ENCODE assay signal across 2 cellular contexts in the genomic region with DNA sequence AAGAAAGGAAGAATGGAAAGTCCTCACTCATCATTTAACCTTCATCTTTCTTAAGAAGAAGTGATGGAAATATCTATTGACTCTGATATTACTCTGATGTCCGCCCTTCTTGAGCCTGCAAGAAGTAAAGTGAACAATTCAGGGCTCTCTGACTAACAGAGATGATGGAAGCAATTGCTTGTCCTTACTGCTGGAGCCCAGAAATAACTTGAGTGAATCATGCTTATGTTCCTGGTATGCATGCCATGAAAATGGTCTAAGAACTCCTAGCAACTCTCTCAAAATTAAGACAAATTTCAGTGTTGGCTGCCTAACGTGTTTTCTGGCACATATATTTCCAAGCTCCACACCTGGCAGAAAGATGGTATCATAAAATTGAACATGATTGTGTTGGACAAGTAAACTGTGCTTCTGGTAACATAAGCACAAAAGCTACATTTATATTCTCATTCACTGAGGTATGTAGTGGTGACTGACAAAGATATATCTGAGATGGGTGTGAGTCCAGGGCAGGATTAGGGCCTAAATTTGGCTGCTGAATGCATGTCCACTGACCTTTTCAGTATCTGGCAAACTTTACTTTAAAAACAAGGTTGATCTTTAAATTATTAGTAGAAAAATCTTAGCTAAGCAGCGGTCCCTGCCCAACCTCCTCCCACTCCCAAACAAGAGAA.
TF ChIP-seq lines count a peak whose summit lies in the region.

No MANE protein-coding gene starts in this region.

TF ChIP-seq in IMR-90, 13 proteins besides CTCF, POLR2A, EP300 and RAD21:
- TF ChIP-seq NFE2L2 (IDR thresholded peaks at IDR 0.05; ENCODE audit: low read depth, low read length) (no peak), CEBPB (IDR thresholded peaks at IDR 0.05; ENCODE audit: low read depth, low read length) (no peak), MAFK (IDR thresholded peaks at IDR 0.05; ENCODE audit: low read depth, low read length) (no peak), CHD1 (IDR thresholded peaks at IDR 0.05; ENCODE audit: low read depth, low read length) (no peak)

TF ChIP-seq in WTC11, 78 proteins besides CTCF, POLR2A, EP300 and RAD21:
- TF ChIP-seq NFYB (CRISPR knock-in tag; conservative IDR thresholded peaks at IDR 0.05; ENCODE audit: low read depth), result no peak
- TF ChIP-seq, protein P1, sequence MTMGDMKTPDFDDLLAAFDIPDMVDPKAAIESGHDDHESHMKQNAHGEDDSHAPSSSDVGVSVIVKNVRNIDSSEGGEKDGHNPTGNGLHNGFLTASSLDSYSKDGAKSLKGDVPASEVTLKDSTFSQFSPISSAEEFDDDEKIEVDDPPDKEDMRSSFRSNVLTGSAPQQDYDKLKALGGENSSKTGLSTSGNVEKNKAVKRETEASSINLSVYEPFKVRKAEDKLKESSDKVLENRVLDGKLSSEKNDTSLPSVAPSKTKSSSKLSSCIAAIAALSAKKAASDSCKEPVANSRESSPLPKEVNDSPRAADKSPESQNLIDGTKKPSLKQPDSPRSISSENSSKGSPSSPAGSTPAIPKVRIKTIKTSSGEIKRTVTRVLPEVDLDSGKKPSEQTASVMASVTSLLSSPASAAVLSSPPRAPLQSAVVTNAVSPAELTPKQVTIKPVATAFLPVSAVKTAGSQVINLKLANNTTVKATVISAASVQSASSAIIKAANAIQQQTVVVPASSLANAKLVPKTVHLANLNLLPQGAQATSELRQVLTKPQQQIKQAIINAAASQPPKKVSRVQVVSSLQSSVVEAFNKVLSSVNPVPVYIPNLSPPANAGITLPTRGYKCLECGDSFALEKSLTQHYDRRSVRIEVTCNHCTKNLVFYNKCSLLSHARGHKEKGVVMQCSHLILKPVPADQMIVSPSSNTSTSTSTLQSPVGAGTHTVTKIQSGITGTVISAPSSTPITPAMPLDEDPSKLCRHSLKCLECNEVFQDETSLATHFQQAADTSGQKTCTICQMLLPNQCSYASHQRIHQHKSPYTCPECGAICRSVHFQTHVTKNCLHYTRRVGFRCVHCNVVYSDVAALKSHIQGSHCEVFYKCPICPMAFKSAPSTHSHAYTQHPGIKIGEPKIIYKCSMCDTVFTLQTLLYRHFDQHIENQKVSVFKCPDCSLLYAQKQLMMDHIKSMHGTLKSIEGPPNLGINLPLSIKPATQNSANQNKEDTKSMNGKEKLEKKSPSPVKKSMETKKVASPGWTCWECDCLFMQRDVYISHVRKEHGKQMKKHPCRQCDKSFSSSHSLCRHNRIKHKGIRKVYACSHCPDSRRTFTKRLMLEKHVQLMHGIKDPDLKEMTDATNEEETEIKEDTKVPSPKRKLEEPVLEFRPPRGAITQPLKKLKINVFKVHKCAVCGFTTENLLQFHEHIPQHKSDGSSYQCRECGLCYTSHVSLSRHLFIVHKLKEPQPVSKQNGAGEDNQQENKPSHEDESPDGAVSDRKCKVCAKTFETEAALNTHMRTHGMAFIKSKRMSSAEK (CRISPR knock-in tag; IDR thresholded peaks at IDR 0.05; ENCODE audit: borderline replicate concordance), result no peak
- TF ChIP-seq, protein P2, sequence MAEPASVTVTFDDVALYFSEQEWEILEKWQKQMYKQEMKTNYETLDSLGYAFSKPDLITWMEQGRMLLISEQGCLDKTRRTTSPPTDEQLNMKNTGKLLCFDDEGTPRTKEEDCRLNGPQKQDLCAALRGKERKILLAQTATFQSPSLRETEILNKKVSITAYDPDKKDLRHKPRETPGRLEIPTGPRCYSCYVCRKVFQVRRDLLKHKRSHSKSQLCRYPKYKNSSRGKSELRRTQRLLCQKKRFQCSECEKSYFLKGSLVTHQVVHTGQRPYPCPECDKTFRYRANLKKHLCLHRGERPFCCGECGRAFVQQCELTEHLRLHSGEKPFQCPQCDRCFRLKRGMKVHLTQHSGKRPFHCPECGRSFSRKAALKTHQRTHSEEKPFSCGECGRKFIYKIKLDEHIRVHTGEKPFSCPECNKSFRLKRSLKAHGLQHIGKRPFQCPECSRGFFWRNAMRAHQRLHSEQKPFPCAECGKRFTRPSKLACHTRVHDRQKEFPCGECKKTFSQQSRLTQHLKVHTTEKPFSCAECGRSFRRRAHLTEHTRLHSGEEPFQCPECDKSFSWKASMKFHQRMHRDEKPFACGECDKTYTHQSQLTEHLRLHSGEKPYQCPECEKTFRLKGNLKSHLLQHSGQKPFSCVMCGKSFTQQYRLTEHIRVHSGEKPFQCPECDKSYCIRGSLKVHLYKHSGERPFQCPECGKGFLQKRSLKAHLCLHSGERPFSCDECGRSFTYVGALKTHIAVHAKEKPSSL (CRISPR knock-in tag; conservative IDR thresholded peaks at IDR 0.05), result no peak
- TF ChIP-seq KAT7 (CRISPR knock-in tag; IDR thresholded peaks at IDR 0.05; ENCODE audit: borderline replicate concordance), result no peak
